ENCODE assay signal across 26 cellular contexts in genomic region chr5:146710348-146710747, GRCh38.
"Had no signal": no experiment of that assay in that cellular context is flagged by ENCODE, and none has a peak within 500 bp of the region (broad histone marks: within the 10 kb centered on the region; RNA-seq: fewer than 3 reads in every experiment).

No MANE protein-coding gene starts in this region.

- DNase-seq: activated CD4-positive, alpha-beta T cell treated with anti-CD3 and anti-CD28 coated beads for 48 hours; activated CD4-positive, alpha-beta T cell treated with anti-CD3 and anti-CD28 coated beads, Interleukin-2, amount 50 U/mL, for 4 hours; activated CD4-positive, CD25-positive, alpha-beta regulatory T cell treated with anti-CD3 and anti-CD28 coated beads, Interleukin-2, amount 50 U/mL, for 72 hours; activated CD8-positive, alpha-beta memory T cell treated with anti-CD3 and anti-CD28 coated beads, Interleukin-2, amount 50 U/mL, for 48 hours; activated CD8-positive, alpha-beta T cell treated with anti-CD3 and anti-CD28 coated beads, Interleukin-2, amount 10 ng/mL, durations not matched to agents 7 days and 5 days; activated naive CD4-positive, alpha-beta T cell treated with anti-CD3 and anti-CD28 coated beads, Interleukin-2, amount 50 U/mL, for 16 hours; activated naive CD8-positive, alpha-beta T cell treated with anti-CD3 and anti-CD28 coated beads, Interleukin-2, amount 10 ng/mL, durations not matched to agents 7 days and 5 days; activated T-cell treated with anti-CD3 and anti-CD28 coated beads, Interleukin-2, amount 50 U/mL, for 1 hour; adrenal gland; anterior cingulate cortex; Kasumi-1; KBM-7; NCI-H1105 treated with DMSO at 0.1 percent for 48 hours; NCI-H1436 treated with DMSO at 0.1 percent for 48 hours; NCI-H1930; NCI-H510A treated with DMSO at 0.1 percent for 48 hours; NCI-H748 treated with DMSO at 0.1 percent for 48 hours; NK-92 treated with Interleukin-12 subunit alpha and Interleukin-12 subunit beta, amount 100 ng/mL, for 24 hours; OCI-M1; RPMI8226; SHP77; SW 1271 had no signal

- H3K27me3 ChIP-seq: adrenal gland had no signal

- H3K4me3 ChIP-seq: adrenal gland, SJSA1 had no signal

- ATAC-seq: activated CD8-positive, alpha-beta T cell treated with anti-CD3 and anti-CD28 coated beads, Interleukin-2, amount 10 ng/mL, durations not matched to agents 7 days and 5 days; Panc1; SK-N-SH treated with all-trans-retinoic acid at 6 μM for 48 hours; WTC11 had no signal

- H3K36me3 ChIP-seq: adrenal gland, SJSA1 had no signal
